8 cellular contexts compared by ENCODE assay signal in the genomic region with DNA sequence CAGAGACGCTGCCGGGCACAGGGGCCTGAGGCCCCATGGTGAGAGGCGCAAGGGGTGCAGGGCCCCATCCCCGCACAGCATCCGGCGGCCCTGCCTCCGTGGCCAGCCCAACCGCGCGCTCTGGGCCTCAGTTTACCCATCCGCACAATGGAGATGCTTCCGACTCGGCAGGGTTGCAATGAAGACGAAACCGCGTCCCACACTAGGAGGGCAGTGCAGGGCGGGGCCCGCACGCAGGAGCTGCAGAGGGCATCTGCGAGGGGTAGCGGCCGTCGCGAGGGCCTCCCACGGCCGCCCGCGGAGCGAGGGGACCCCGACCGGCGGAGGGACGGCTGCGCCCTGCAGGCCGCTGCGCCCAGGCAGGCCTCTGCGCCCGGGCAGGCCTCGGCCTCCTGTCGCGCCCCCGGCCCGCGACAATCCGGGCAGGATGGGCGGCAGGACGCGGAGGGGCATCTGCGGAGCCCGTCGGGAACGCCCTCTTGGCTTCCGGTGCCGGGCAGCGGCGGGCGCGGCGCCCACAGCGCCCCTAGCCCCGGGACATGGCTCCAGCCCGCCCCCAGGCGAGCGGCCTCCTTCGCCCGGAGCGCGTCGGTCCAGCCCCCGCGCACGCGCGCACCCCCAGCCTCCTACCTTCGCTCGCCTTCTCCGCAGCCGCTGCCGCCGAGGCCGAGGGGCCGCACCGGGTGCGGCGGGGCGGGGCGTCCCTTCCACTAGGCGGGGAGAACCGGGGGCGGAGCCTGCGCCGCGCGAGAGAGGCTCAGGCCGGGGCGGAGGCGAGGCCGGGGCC. TPM values are rescaled to one million over a fixed set of nuclear protein-coding genes. Genes with fewer than 3 reads are reported as not detected.
DNase-seq lines count a peak whose midpoint lies in the region; ATAC-seq, FAIRE-seq and TF ChIP-seq lines count a peak whose summit lies in the region.

No MANE protein-coding gene starts in this region.

- FAIRE-seq in bronchial epithelial cell (lab: Jason Lieb, UNC), result no peak

- no peaks in the 10 kb centered on the region for H3K9me3 Mint-ChIP-seq in WTC11

- POLR2A ChIA-PET in AG04449 (lab: Yijun Ruan, JAX) (no interaction called here), WTC11 (lab: Charles Lee) (no interaction called here)

- no peaks in the 10 kb centered on the region for H3K27me3 ChIP-seq in bronchial epithelial cell (ENCODE audit: control insufficient read depth, insufficient read depth, low read length)

- ATAC-seq in GM18907 (IDR thresholded peaks at IDR 0.05; ENCODE audit: unreplicated experiment) (peak; percentile 86), HG03139 (IDR thresholded peaks at IDR 0.05; ENCODE audit: unreplicated experiment) (peak; percentile 80), WTC11 (peak; percentile 95)

- CTCF ChIA-PET in AG04449 (lab: Yijun Ruan, JAX) (interaction anchor here (1.1 kb wide), 1 partner anchor 59 kb away, joined by 3 read pairs; no protein-coding TSS in a partner anchor), WTC11 (lab: Charles Lee) (interaction anchor here (0.8 kb wide), 1 partner anchor 58 kb away, joined by 3 read pairs; a partner anchor contains a TSS)

- peaks cover 8% of the 10 kb centered on the region for H3K27me3 Mint-ChIP-seq in WTC11 (ENCODE audit: low read depth)

- no peak for TF ChIP-seq CTCF in AG04449 (IDR thresholded peaks at IDR 0.05; ENCODE audit: insufficient read depth, low read length, missing control alignments)
- TF ChIP-seq CTCF in WTC11 (IDR thresholded peaks at IDR 0.05), result no peak
- TF ChIP-seq CTCF in bronchial epithelial cell (IDR thresholded peaks at IDR 0.05; ENCODE audit: insufficient read depth, low read length, severe bottlenecking), result no peak

- no peak for DNase-seq in AG04449 (ENCODE audit: low read depth, low spot score)
- peak; percentile 83 for DNase-seq in NCI-H2227 treated with DMSO at 0.1 percent for 48 hours (lab: John Stamatoyannopoulos, UW)
- peak; percentile 95 for DNase-seq in WTC11 (ENCODE audit: low spot score)
- peak; percentile 42 for DNase-seq in bronchial epithelial cell (ENCODE audit: low read depth)
- DNase-seq in islet precursor cell, result peak; percentile 96
- DNase-seq in stimulated activated CD4-positive, alpha-beta T cell treated with anti-CD3 and anti-CD28 coated beads, Interleukin-12 subunit alpha, Interleukin-12 subunit beta, amount 100 ng/mL, for 24 hours (ENCODE audit: low read depth in 2 of 2), result peak; percentile 66 to 77

- H3K36me3 ChIP-seq in bronchial epithelial cell (ENCODE audit: control insufficient read depth, insufficient read depth, low read length), result no peaks in the 10 kb centered on the region

- peaks cover 9% of the 10 kb centered on the region for H3K4me1 Mint-ChIP-seq in WTC11

- H3K4me3 ChIP-seq in AG04449 (ENCODE audit: low read depth, low read length), result peak overlapping the region; percentile 83
- peak overlapping the region; percentile 75 for H3K4me3 ChIP-seq in bronchial epithelial cell (ENCODE audit: low read depth, low read length)

- no peak overlapping the region for H3K27ac Mint-ChIP-seq in WTC11

- peak overlapping the region; percentile 75 for H3K4me3 Mint-ChIP-seq in WTC11

- no peaks in the 10 kb centered on the region for H3K36me3 Mint-ChIP-seq in WTC11

TF ChIP-seq in WTC11, 78 proteins besides CTCF, POLR2A, EP300 and RAD21 (continues in another document):
- TF ChIP-seq ZNF263 (CRISPR knock-in tag; IDR thresholded peaks at IDR 0.05; ENCODE audit: low read depth) (no peak), HMGA2 (CRISPR knock-in tag; IDR thresholded peaks at IDR 0.05) (no peak), IRF2 (CRISPR knock-in tag; IDR thresholded peaks at IDR 0.05; ENCODE audit: borderline replicate concordance, low read depth) (no peak), CBFB (CRISPR knock-in tag; IDR thresholded peaks at IDR 0.05; ENCODE audit: low read depth) (peak; percentile 17; the same call in 1 of the 2 replicates), ETV6 (CRISPR knock-in tag; IDR thresholded peaks at IDR 0.05) (no peak), TCF7 (CRISPR knock-in tag; IDR thresholded peaks at IDR 0.05; ENCODE audit: low read depth) (no peak), GRHL2 (CRISPR knock-in tag; IDR thresholded peaks at IDR 0.05; ENCODE audit: insufficient replicate concordance, severe bottlenecking) (no peak), TEAD1 (CRISPR knock-in tag; IDR thresholded peaks at IDR 0.05) (peak; percentile 60; the same call in 1 of the 2 replicates), ZNF219 (CRISPR knock-in tag; IDR thresholded peaks at IDR 0.05; ENCODE audit: borderline replicate concordance) (peak; percentile 70; the same call in 1 of the 2 replicates), ZNF138 (CRISPR knock-in tag; conservative IDR thresholded peaks at IDR 0.05) (no peak), TP53 (CRISPR knock-in tag; IDR thresholded peaks at IDR 0.05) (0 out of 2 replicates have a peak, but pooled peaks have one; percentile 46), SMAD4 (CRISPR knock-in tag; IDR thresholded peaks at IDR 0.05) (no peak), ZNF423 (CRISPR knock-in tag; IDR thresholded peaks at IDR 0.05) (peak; percentile 48), GABPB1 (CRISPR knock-in tag; IDR thresholded peaks at IDR 0.05) (0 out of 2 replicates have a peak, but pooled peaks have one; percentile 18), SMAD3 (CRISPR knock-in tag; IDR thresholded peaks at IDR 0.05; ENCODE audit: borderline replicate concordance) (no peak)
- TF ChIP-seq, protein P1, sequence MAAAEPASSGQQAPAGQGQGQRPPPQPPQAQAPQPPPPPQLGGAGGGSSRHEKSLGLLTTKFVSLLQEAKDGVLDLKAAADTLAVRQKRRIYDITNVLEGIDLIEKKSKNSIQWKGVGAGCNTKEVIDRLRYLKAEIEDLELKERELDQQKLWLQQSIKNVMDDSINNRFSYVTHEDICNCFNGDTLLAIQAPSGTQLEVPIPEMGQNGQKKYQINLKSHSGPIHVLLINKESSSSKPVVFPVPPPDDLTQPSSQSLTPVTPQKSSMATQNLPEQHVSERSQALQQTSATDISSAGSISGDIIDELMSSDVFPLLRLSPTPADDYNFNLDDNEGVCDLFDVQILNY (CRISPR knock-in tag; IDR thresholded peaks at IDR 0.05), result 0 out of 2 replicates have a peak, but pooled peaks have one; percentile 25
- TF ChIP-seq, protein P2, sequence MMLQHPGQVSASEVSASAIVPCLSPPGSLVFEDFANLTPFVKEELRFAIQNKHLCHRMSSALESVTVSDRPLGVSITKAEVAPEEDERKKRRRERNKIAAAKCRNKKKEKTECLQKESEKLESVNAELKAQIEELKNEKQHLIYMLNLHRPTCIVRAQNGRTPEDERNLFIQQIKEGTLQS (CRISPR knock-in tag; conservative IDR thresholded peaks at IDR 0.05), result no peak
- TF ChIP-seq, protein P3, sequence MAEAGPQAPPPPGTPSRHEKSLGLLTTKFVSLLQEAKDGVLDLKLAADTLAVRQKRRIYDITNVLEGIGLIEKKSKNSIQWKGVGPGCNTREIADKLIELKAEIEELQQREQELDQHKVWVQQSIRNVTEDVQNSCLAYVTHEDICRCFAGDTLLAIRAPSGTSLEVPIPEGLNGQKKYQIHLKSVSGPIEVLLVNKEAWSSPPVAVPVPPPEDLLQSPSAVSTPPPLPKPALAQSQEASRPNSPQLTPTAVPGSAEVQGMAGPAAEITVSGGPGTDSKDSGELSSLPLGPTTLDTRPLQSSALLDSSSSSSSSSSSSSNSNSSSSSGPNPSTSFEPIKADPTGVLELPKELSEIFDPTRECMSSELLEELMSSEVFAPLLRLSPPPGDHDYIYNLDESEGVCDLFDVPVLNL (CRISPR knock-in tag; IDR thresholded peaks at IDR 0.05; ENCODE audit: borderline replicate concordance, low read depth), result no peak
- TF ChIP-seq, protein P4, sequence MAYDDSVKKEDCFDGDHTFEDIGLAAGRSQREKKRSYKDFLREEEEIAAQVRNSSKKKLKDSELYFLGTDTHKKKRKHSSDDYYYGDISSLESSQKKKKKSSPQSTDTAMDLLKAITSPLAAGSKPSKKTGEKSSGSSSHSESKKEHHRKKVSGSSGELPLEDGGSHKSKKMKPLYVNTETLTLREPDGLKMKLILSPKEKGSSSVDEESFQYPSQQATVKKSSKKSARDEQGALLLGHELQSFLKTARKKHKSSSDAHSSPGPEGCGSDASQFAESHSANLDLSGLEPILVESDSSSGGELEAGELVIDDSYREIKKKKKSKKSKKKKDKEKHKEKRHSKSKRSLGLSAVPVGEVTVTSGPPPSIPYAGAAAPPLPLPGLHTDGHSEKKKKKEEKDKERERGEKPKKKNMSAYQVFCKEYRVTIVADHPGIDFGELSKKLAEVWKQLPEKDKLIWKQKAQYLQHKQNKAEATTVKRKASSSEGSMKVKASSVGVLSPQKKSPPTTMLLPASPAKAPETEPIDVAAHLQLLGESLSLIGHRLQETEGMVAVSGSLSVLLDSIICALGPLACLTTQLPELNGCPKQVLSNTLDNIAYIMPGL (CRISPR knock-in tag; IDR thresholded peaks at IDR 0.05), result peak; percentile 56; the same call in 1 of the 2 replicates
- TF ChIP-seq, protein P5, sequence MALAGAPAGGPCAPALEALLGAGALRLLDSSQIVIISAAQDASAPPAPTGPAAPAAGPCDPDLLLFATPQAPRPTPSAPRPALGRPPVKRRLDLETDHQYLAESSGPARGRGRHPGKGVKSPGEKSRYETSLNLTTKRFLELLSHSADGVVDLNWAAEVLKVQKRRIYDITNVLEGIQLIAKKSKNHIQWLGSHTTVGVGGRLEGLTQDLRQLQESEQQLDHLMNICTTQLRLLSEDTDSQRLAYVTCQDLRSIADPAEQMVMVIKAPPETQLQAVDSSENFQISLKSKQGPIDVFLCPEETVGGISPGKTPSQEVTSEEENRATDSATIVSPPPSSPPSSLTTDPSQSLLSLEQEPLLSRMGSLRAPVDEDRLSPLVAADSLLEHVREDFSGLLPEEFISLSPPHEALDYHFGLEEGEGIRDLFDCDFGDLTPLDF (CRISPR knock-in tag; IDR thresholded peaks at IDR 0.05), result no peak
- TF ChIP-seq, protein P6, sequence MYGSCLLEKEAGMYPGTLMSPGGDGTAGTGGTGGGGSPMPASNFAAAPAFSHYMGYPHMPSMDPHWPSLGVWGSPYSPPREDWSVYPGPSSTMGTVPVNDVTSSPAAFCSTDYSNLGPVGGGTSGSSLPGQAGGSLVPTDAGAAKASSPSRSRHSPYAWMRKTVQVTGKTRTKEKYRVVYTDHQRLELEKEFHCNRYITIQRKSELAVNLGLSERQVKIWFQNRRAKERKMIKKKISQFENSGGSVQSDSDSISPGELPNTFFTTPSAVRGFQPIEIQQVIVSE (CRISPR knock-in tag; IDR thresholded peaks at IDR 0.05; ENCODE audit: borderline replicate concordance), result no peak

RNA-seq across cellular contexts. Expression of a gene that starts 15.3 kb away (rescaled TPM):
- total RNA-seq in WTC11 (2021), result 1,028 to 1,267 TPM (median 1,197 TPM) in 3 replicates
- total RNA-seq in bronchial epithelial cell, result 2,323 and 5,262 TPM in 2 replicates

RNA-seq across cellular contexts. Expression of a gene that starts 58.2 kb away (rescaled TPM):
- 29.8 to 33.9 TPM (median 30.4 TPM) in 3 replicates for total RNA-seq in WTC11 (2021)
- 84.1 and 87.7 TPM in 2 replicates for total RNA-seq in bronchial epithelial cell
